ENCODE assay signal across 8 cellular contexts in genomic region chr11:57527056-57527631, GRCh38. TPM values are rescaled to one million over a fixed set of nuclear protein-coding genes. Genes with fewer than 3 reads are reported as not detected.
DNase-seq lines count a peak whose midpoint lies in the region; ATAC-seq, FAIRE-seq and TF ChIP-seq lines count a peak whose summit lies in the region.

No MANE protein-coding gene starts in this region.

- CTCF ChIA-PET in CD8-positive, alpha-beta T cell (lab: Charles Lee): interaction anchor here (0.6 to 22.2 kb wide), 59 partner anchors 9 to 985 kb away, joined by 3 to 755 read pairs (median 5); partner anchors contain the start of genes P2RX3, RTN4RL2, SLC43A1 and SMTNL1

- H3K4me3 Mint-ChIP-seq in CD8-positive, alpha-beta T cell: no peak overlapping the region

- no peaks in the 10 kb centered on the region for H3K9me3 Mint-ChIP-seq in CD8-positive, alpha-beta T cell

- H3K9me3 ChIP-seq in CD8-positive, alpha-beta T cell (ENCODE audit: low read length): no peaks in the 10 kb centered on the region

- H3K4me1 Mint-ChIP-seq in CD8-positive, alpha-beta T cell (ENCODE audit: low read depth): peaks cover 39% of the 10 kb centered on the region

- H3K4me3 ChIP-seq in CD8-positive, alpha-beta T cell (ENCODE audit: low read depth, low read length): no peak overlapping the region
- H3K4me3 ChIP-seq in HL-60 (replicated peaks; ENCODE audit: insufficient read depth, low read length): no peak overlapping the region

- peak; percentile 97 for TF ChIP-seq CTCF in CD8-positive, alpha-beta T cell (IDR thresholded peaks at IDR 0.05)
- peak; percentile 86 for TF ChIP-seq CTCF in HL-60 (IDR thresholded peaks at IDR 0.05; ENCODE audit: insufficient read depth, low read length)

- H3K36me3 Mint-ChIP-seq in CD8-positive, alpha-beta T cell: peaks cover 15% of the 10 kb centered on the region

- no peak for ATAC-seq in CD8-positive, alpha-beta T cell
- no peak for ATAC-seq in HG03565 (IDR thresholded peaks at IDR 0.05; ENCODE audit: unreplicated experiment)

- peaks cover 19% of the 10 kb centered on the region for H3K4me1 ChIP-seq in CD8-positive, alpha-beta T cell (ENCODE audit: insufficient read depth, low read length)

- no peaks in the 10 kb centered on the region for H3K27me3 Mint-ChIP-seq in CD8-positive, alpha-beta T cell (ENCODE audit: low read depth)

- no peak overlapping the region for H3K27ac Mint-ChIP-seq in CD8-positive, alpha-beta T cell

- no peak overlapping the region for H3K27ac ChIP-seq in CD8-positive, alpha-beta T cell (ENCODE audit: low read depth, low read length)
- H3K27ac ChIP-seq in HL-60 (replicated peaks): no peak overlapping the region

- POLR2A ChIA-PET in CD8-positive, alpha-beta T cell (lab: Charles Lee): interaction anchor here (1.1 to 3.4 kb wide), 5 partner anchors 11 to 982 kb away, joined by 3 to 18 read pairs (median 4); partner anchors contain the start of gene SLC43A1

- intact Hi-C loops in CD8-positive, alpha-beta T cell (cut with DNase I, micrococcal nuclease): loop anchor here (1.0 kb wide), 5 partner anchors 13 to 182 kb away; no protein-coding TSS in a partner anchor
- intact Hi-C loops in posterior cingulate gyrus (cut with DNase I): loop anchor here (1.0 to 5.0 kb wide), 3 partner anchors 34 to 180 kb away; no protein-coding TSS in a partner anchor

- no peaks in the 10 kb centered on the region for H3K27me3 ChIP-seq in CD8-positive, alpha-beta T cell (ENCODE audit: insufficient read depth, low read length)
- H3K27me3 ChIP-seq in HL-60 (ENCODE audit: insufficient read depth, poor library complexity, severe bottlenecking): no peaks in the 10 kb centered on the region

- FAIRE-seq in urothelium cell line (lab: Jason Lieb, UNC): no peak

- peak; percentile 51 to 82 (median 71) for DNase-seq in CD8-positive, alpha-beta T cell
- peak in 1 of 2 experiments; percentile 69 for DNase-seq in HL-60 (ENCODE audit: low read depth in 1 of 2, low spot score in 1 of 2)
- DNase-seq in RPMI8226: peak; percentile 76
- DNase-seq in activated effector memory CD4-positive, alpha-beta T cell treated with Interleukin-2 at 50 U/mL for 16 hours: peak; percentile 55
- DNase-seq in globus pallidus (ENCODE audit: low spot score): peak; percentile 53
- DNase-seq in posterior cingulate gyrus: peak; percentile 34 to 92 (median 79)
- DNase-seq in urothelium cell line (ENCODE audit: low spot score): peak; percentile 46

- no peaks in the 10 kb centered on the region for H3K36me3 ChIP-seq in CD8-positive, alpha-beta T cell (ENCODE audit: insufficient read depth, low read length)

RNA-seq across cellular contexts. Expression of gene TIMM10, which starts 3.4 kb away (rescaled TPM):
- total RNA-seq in CD8-positive, alpha-beta T cell: 10 to 100 TPM; 16.4 to 18.9 TPM

RNA-seq across cellular contexts. Expression of gene SMTNL1, which starts 10.3 kb away (rescaled TPM):
- not detected for total RNA-seq in CD8-positive, alpha-beta T cell

RNA-seq across cellular contexts. Expression of gene SLC43A1, which starts 11.6 kb away (rescaled TPM):
- total RNA-seq in CD8-positive, alpha-beta T cell: 1 to 10 TPM; 4.4 to 7.5 TPM

RNA-seq across cellular contexts. Expression of gene UBE2L6, which starts 40.3 kb away (rescaled TPM):
- total RNA-seq in CD8-positive, alpha-beta T cell: 10 to 100 TPM; 44.4 to 47.2 TPM
